Comparison of ENCODE assay signal across 21 cellular contexts in the genomic region with DNA sequence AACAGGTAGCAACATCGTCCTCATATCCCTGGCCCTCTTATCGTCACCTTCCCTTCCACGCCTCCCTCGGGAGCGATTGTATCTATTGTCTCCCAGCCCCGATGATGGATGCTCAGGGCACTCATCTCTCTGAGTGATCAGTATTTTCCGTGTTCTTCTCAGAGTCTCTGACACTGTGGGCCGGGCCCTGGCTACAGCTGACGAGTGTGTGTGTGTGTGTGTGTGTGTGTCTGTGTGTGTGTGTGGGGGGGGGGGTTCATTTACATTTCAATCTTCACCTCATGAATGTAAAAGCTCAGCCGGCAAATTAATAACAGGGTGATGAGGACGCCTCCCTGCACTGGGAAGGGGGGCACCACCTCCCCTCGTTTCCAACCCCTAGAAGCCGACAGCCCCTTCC.
DNase-seq lines count a peak whose midpoint lies in the region; ATAC-seq and TF ChIP-seq lines count a peak whose summit lies in the region.
"Had no signal": no experiment of that assay in that cellular context is flagged by ENCODE, and none has a peak within 500 bp of the region (broad histone marks: within the 10 kb centered on the region; RNA-seq: fewer than 3 reads in every experiment).

No MANE protein-coding gene starts in this region.

- H3K27me3 Mint-ChIP-seq in GM23338 (ENCODE audit: insufficient read depth, low read depth, poor library complexity) = peaks cover 5% of the 10 kb centered on the region

- peak overlapping the region; percentile 50; the same call in 1 of the 2 replicates for H3K27ac ChIP-seq in GM23338 (ENCODE audit: low read depth)
- H3K27ac ChIP-seq: C4-2B had no signal

- peaks cover 4% of the 10 kb centered on the region; the same call in 1 of the 3 replicates for H3K4me1 Mint-ChIP-seq in GM23338

- ATAC-seq in GM23338 = no peak
- no peak for ATAC-seq in GM21529 (IDR thresholded peaks at IDR 0.05; ENCODE audit: unreplicated experiment)
- ATAC-seq in GM21528 (IDR thresholded peaks at IDR 0.05; ENCODE audit: low FRiP score, unreplicated experiment) = no peak
- ATAC-seq: PC-3 had no signal

- H3K9ac ChIP-seq in NT2/D1 (ENCODE audit: insufficient read length, low read depth) = peak overlapping the region; percentile 82
- H3K9ac ChIP-seq: SK-N-SH had no signal

- H3K9me2 ChIP-seq in GM23338 (ENCODE audit: insufficient read depth) = no peaks in the 10 kb centered on the region
- H3K9me2 ChIP-seq: SK-N-SH had no signal

- no peaks in the 10 kb centered on the region for H3K79me2 ChIP-seq in GM23338 (replicated peaks; ENCODE audit: insufficient read depth)

- no peak overlapping the region for H3K27ac Mint-ChIP-seq in GM23338

- H3K36me3 ChIP-seq in GM23338 (ENCODE audit: insufficient read depth) (no peaks in the 10 kb centered on the region), NT2/D1 (ENCODE audit: insufficient read depth, insufficient read length, low read length) (no peaks in the 10 kb centered on the region)
- H3K36me3 ChIP-seq: MG63 had no signal

- DNase-seq in GM23338 (ENCODE audit: low spot score) (peak; percentile 45), NT2/D1 (ENCODE audit: low read depth, low spot score) (no peak), iPS-NIHi11 (ENCODE audit: low spot score) (peak; percentile 34), retina (peak; percentile 65), germinal center (ENCODE audit: low spot score) (no peak)
- DNase-seq: HCEC 1CT, Kasumi-1, MG63, NCI-H1048, NCI-H1436, NCI-H1930, NCI-H2171 treated with DMSO at 0.1 percent for 48 hours, NCI-H510A, NCI-H748 treated with DMSO at 0.1 percent for 48 hours, PC-3, RPMI8226, SHP77 treated with DMSO at 0.1 percent for 48 hours, SK-N-SH had no signal

- peaks cover 31% of the 10 kb centered on the region for H3K36me3 Mint-ChIP-seq in GM23338 (ENCODE audit: low read depth)

- H3K4me3 ChIP-seq in GM23338 (0 out of 2 replicates have a peak overlapping the region, but pooled peaks have one; percentile 23), NT2/D1 (ENCODE audit: insufficient read length, low read depth) (peak overlapping the region; percentile 22)
- H3K4me3 ChIP-seq: MG63 had no signal

- no peak for TF ChIP-seq CTCF in GM23338 (conservative IDR thresholded peaks at IDR 0.05; ENCODE audit: low read depth in 2 of 2)

- H3F3A ChIP-seq in GM23338 (replicated peaks; ENCODE audit: low read depth) = peaks cover 11% of the 10 kb centered on the region

- no peaks in the 10 kb centered on the region for H4K20me1 ChIP-seq in GM23338 (replicated peaks; ENCODE audit: insufficient read depth)

- H3K4me1 ChIP-seq in GM23338 (ENCODE audit: insufficient read depth) (peaks cover 23% of the 10 kb centered on the region), NT2/D1 (ENCODE audit: insufficient read depth, insufficient read length) (peaks cover 21% of the 10 kb centered on the region)

- H2AFZ ChIP-seq in GM23338 = peak overlapping the region; percentile 80

- no peak overlapping the region for H3K4me3 Mint-ChIP-seq in GM23338

- no peaks in the 10 kb centered on the region for H3K9me3 ChIP-seq in NT2/D1 (ENCODE audit: insufficient read depth, low read length)
- H3K9me3 ChIP-seq: MG63, SK-N-SH had no signal

- H3K27me3 ChIP-seq in GM23338 (ENCODE audit: insufficient read depth) = no peaks in the 10 kb centered on the region
- H3K27me3 ChIP-seq in NT2/D1 (ENCODE audit: insufficient read depth, insufficient read length) = peaks cover 9% of the 10 kb centered on the region
- H3K27me3 ChIP-seq: MG63 had no signal

- peak overlapping the region; percentile 31 for H3K4me2 ChIP-seq in GM23338
- H3K4me2 ChIP-seq: SK-N-SH had no signal

- peaks cover 95% of the 10 kb centered on the region for H3K9me3 Mint-ChIP-seq in GM23338

TF ChIP-seq in GM23338, 12 proteins besides CTCF, POLR2A, EP300 and RAD21 (continues in another document):
- TF ChIP-seq CREB1 (CRISPR knock-in tag; IDR thresholded peaks at IDR 0.05; ENCODE audit: low read depth) (no peak), NANOG (IDR thresholded peaks at IDR 0.05; ENCODE audit: borderline replicate concordance) (no peak), EZH2 (IDR thresholded peaks at IDR 0.05; ENCODE audit: low read depth, unreplicated experiment) (no peak), STAT1 (IDR thresholded peaks at IDR 0.05; ENCODE audit: unreplicated experiment) (no peak), EZH2phosphoT487 (IDR thresholded peaks at IDR 0.05; ENCODE audit: unreplicated experiment) (no peak), ZNF331 (CRISPR knock-in tag; IDR thresholded peaks at IDR 0.05; ENCODE audit: low read depth) (no peak), JUNB (IDR thresholded peaks at IDR 0.05; ENCODE audit: unreplicated experiment) (no peak), POLR2AphosphoS5 (IDR thresholded peaks at IDR 0.05; ENCODE audit: low read depth) (no peak)
- TF ChIP-seq, protein P1, sequence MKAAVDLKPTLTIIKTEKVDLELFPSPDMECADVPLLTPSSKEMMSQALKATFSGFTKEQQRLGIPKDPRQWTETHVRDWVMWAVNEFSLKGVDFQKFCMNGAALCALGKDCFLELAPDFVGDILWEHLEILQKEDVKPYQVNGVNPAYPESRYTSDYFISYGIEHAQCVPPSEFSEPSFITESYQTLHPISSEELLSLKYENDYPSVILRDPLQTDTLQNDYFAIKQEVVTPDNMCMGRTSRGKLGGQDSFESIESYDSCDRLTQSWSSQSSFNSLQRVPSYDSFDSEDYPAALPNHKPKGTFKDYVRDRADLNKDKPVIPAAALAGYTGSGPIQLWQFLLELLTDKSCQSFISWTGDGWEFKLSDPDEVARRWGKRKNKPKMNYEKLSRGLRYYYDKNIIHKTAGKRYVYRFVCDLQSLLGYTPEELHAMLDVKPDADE (IDR thresholded peaks at IDR 0.05) = no peak
- TF ChIP-seq, protein P2, sequence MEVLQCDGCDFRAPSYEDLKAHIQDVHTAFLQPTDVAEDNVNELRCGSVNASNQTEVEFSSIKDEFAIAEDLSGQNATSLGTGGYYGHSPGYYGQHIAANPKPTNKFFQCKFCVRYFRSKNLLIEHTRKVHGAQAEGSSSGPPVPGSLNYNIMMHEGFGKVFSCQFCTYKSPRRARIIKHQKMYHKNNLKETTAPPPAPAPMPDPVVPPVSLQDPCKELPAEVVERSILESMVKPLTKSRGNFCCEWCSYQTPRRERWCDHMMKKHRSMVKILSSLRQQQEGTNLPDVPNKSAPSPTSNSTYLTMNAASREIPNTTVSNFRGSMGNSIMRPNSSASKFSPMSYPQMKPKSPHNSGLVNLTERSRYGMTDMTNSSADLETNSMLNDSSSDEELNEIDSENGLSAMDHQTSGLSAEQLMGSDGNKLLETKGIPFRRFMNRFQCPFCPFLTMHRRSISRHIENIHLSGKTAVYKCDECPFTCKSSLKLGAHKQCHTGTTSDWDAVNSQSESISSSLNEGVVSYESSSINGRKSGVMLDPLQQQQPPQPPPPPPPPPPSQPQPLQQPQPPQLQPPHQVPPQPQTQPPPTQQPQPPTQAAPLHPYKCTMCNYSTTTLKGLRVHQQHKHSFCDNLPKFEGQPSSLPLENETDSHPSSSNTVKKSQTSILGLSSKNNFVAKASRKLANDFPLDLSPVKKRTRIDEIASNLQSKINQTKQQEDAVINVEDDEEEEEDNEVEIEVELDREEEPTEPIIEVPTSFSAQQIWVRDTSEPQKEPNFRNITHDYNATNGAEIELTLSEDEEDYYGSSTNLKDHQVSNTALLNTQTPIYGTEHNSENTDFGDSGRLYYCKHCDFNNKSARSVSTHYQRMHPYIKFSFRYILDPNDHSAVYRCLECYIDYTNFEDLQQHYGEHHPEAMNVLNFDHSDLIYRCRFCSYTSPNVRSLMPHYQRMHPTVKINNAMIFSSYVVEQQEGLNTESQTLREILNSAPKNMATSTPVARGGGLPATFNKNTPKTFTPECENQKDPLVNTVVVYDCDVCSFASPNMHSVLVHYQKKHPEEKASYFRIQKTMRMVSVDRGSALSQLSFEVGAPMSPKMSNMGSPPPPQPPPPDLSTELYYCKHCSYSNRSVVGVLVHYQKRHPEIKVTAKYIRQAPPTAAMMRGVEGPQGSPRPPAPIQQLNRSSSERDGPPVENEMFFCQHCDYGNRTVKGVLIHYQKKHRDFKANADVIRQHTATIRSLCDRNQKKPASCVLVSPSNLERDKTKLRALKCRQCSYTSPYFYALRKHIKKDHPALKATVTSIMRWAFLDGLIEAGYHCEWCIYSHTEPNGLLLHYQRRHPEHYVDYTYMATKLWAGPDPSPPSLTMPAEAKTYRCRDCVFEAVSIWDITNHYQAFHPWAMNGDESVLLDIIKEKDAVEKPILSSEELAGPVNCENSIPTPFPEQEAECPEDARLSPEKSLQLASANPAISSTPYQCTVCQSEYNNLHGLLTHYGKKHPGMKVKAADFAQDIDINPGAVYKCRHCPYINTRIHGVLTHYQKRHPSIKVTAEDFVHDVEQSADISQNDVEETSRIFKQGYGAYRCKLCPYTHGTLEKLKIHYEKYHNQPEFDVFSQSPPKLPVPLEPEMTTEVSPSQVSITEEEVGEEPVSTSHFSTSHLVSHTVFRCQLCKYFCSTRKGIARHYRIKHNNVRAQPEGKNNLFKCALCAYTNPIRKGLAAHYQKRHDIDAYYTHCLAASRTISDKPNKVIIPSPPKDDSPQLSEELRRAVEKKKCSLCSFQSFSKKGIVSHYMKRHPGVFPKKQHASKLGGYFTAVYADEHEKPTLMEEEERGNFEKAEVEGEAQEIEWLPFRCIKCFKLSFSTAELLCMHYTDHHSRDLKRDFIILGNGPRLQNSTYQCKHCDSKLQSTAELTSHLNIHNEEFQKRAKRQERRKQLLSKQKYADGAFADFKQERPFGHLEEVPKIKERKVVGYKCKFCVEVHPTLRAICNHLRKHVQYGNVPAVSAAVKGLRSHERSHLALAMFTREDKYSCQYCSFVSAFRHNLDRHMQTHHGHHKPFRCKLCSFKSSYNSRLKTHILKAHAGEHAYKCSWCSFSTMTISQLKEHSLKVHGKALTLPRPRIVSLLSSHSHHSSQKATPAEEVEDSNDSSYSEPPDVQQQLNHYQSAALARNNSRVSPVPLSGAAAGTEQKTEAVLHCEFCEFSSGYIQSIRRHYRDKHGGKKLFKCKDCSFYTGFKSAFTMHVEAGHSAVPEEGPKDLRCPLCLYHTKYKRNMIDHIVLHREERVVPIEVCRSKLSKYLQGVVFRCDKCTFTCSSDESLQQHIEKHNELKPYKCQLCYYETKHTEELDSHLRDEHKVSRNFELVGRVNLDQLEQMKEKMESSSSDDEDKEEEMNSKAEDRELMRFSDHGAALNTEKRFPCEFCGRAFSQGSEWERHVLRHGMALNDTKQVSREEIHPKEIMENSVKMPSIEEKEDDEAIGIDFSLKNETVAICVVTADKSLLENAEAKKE (CRISPR knock-in tag; IDR thresholded peaks at IDR 0.05) = no peak

Comparison
In these comparisons a context has a peak if more than half of its experiments do, and no peak if none do; other contexts are left out.
1. DNase-seq: peak in GM23338 (single experiment), iPS-NIHi11 (single experiment) and retina (single experiment); none in NT2/D1 (single experiment) and germinal center (single experiment).